ENCODE assay signal across 1 cellular context in genomic region chr4:152064753-152065152, GRCh38.
TF ChIP-seq lines count a peak whose summit lies in the region.

No MANE protein-coding gene starts in this region.

TF ChIP-seq in GM23338, 12 proteins besides CTCF, POLR2A, EP300 and RAD21 (continued from another document):
- TF ChIP-seq ZNF462 (CRISPR knock-in tag; IDR thresholded peaks at IDR 0.05) (no peak), POLR2AphosphoS5 (IDR thresholded peaks at IDR 0.05; ENCODE audit: low read depth) (no peak), JUNB (IDR thresholded peaks at IDR 0.05; ENCODE audit: unreplicated experiment) (no peak), EZH2phosphoT487 (IDR thresholded peaks at IDR 0.05; ENCODE audit: unreplicated experiment) (no peak), REST (IDR thresholded peaks at IDR 0.05; ENCODE audit: unreplicated experiment) (no peak), ZNF114 (CRISPR knock-in tag; IDR thresholded peaks at IDR 0.05) (no peak), ZNF331 (CRISPR knock-in tag; IDR thresholded peaks at IDR 0.05; ENCODE audit: low read depth) (no peak), NANOG (IDR thresholded peaks at IDR 0.05; ENCODE audit: borderline replicate concordance) (no peak)
